24 cellular contexts compared by ENCODE assay signal in the genomic region with DNA sequence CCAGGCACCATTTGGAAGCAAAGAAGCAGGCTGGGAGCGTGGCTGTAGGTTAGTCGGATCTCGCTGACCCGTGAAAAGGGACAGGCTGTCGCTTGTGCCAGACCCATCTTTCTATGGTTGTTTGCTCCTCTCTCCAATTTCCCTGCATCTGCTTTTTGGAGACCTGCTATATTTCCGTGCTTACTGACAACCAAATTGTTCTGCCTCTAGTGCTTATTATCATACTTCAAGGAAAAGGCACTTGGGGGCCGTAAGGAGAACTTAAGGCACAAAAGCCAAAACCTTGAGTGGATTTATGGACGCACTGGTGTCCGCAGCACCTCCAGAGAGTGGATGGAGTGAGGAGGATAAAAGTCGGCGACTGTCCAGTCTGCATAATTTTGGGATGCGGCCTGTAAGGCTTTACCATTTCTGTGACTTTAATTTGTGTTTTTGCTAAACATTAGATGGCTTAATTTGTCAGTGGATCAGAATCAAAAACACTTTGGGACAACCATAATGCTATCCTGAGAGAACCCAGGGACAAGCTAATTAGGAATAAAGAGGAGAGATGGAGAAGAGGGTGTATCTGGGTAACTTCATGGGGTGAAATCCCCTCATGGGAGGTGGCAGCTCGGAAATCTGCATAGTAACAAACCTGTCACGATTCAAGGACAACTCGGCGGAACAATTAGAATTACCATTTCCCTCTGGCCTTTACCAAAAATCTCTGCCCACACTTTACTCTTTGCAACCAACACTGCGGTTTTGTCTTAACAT.
"Had no signal": no experiment of that assay in that cellular context is flagged by ENCODE, and none has a peak within 500 bp of the region (broad histone marks: within the 10 kb centered on the region; RNA-seq: fewer than 3 reads in every experiment).

No MANE protein-coding gene starts in this region.

- H3K4me1 ChIP-seq: stomach, testis, thyroid gland, transverse colon, upper lobe of left lung, vagina had no signal

- H3K4me3 ChIP-seq: left ventricle myocardium inferior, lung, ovary, right atrium auricular region, skin epidermis, stomach, testis, thyroid gland, transverse colon, upper lobe of left lung, vagina had no signal

- H3K9me3 Mint-ChIP-seq: naive B cell; natural killer cell; stimulated activated naive B cell treated with anti-CD40 and anti-IgM and Interleukin-4, amounts not matched to agents 10 μg/mL and 1 μg/mL and 100 μg/mL, for 72 hours had no signal

- H3K27ac Mint-ChIP-seq: mesothelial cell of epicardium; naive B cell; natural killer cell; progenitor cell of endocrine pancreas; stimulated activated naive B cell treated with anti-CD40 and anti-IgM and Interleukin-4, amounts not matched to agents 10 μg/mL and 1 μg/mL and 100 μg/mL, for 72 hours had no signal

- H3K36me3 ChIP-seq: left ventricle myocardium inferior, ovary, right atrium auricular region, stomach, thyroid gland, transverse colon, upper lobe of left lung, vagina had no signal

- ATAC-seq: natural killer cell; sciatic nerve; stimulated activated naive B cell treated with anti-CD40 and anti-IgM and Interleukin-4, amounts not matched to agents 10 μg/mL and 1 μg/mL and 100 μg/mL, for 72 hours; stimulated activated naive CD8-positive, alpha-beta T cell treated with anti-CD3 and anti-CD28 coated beads, Interleukin-15, Interleukin-2, amounts not matched to agents 100 U/mL and 50 U/mL, for 24 hours had no signal

- H3K27me3 Mint-ChIP-seq: naive B cell; progenitor cell of endocrine pancreas; stimulated activated naive B cell treated with anti-CD40 and anti-IgM and Interleukin-4, amounts not matched to agents 10 μg/mL and 1 μg/mL and 100 μg/mL, for 72 hours had no signal

- H3K27me3 ChIP-seq: ovary, right atrium auricular region, stomach, testis, thyroid gland, transverse colon, upper lobe of left lung, vagina had no signal

- H3K36me3 Mint-ChIP-seq: natural killer cell had no signal

- H3K9me3 ChIP-seq: left ventricle myocardium inferior, ovary, right atrium auricular region, stomach, testis, thyroid gland, transverse colon, upper lobe of left lung, vagina had no signal

- H3K4me3 Mint-ChIP-seq: mesothelial cell of epicardium; naive B cell; natural killer cell; stimulated activated naive B cell treated with anti-CD40 and anti-IgM and Interleukin-4, amounts not matched to agents 10 μg/mL and 1 μg/mL and 100 μg/mL, for 72 hours had no signal

- DNase-seq: islet precursor cell; left ventricle myocardium inferior; mesendoderm; naive B cell; natural killer cell; ovary; stimulated activated CD4-positive, alpha-beta T cell treated with anti-CD3 and anti-CD28 coated beads, Interleukin-12 subunit alpha, Interleukin-12 subunit beta, amount 100 ng/mL, for 4 hours; stimulated activated CD4-positive, alpha-beta T cell treated with anti-CD3 and anti-CD28 coated beads, Interleukin-15, amount 100 ng/mL, for 24 hours; stimulated activated CD4-positive, alpha-beta T cell treated with anti-CD3 and anti-CD28 coated beads, Interleukin-2, amount 100 ng/mL, for 24 hours; stimulated activated CD4-positive, alpha-beta T cell treated with anti-CD3 and anti-CD28 coated beads, Interleukin-4, amount 100 ng/mL, for 1 hour; stimulated activated naive B cell treated with anti-CD40 and anti-IgM and Interleukin-4, amounts not matched to agents 10 μg/mL and 1 μg/mL and 100 μg/mL, for 72 hours; stimulated activated naive CD8-positive, alpha-beta T cell treated with anti-CD3 and anti-CD28 coated beads, Interleukin-15, Interleukin-2, amounts not matched to agents 100 U/mL and 50 U/mL, for 24 hours; stomach; testis; thyroid gland; transverse colon; upper lobe of left lung had no signal
